17 cellular contexts compared by ENCODE assay signal in genomic region chr5:141486091-141486490, GRCh38. TPM values are rescaled to one million over a fixed set of nuclear protein-coding genes. Genes with fewer than 3 reads are reported as not detected.
"Had no signal": no experiment of that assay in that cellular context is flagged by ENCODE, and none has a peak within 500 bp of the region (broad histone marks: within the 10 kb centered on the region; RNA-seq: fewer than 3 reads in every experiment).

No MANE protein-coding gene starts in this region.

- H3K9me3 ChIP-seq: esophagus muscularis mucosa, left ventricle myocardium inferior, neutrophil, upper lobe of left lung had no signal

- DNase-seq: activated CD4-positive, alpha-beta T cell treated with anti-CD3 and anti-CD28 coated beads, Interleukin-2, amount 50 U/mL, for 4 hours; activated CD8-positive, alpha-beta memory T cell treated with anti-CD3 and anti-CD28 coated beads, Interleukin-2, amount 10 ng/mL, durations not matched to agents 7 days and 5 days; activated gamma-delta T cell; activated T-cell treated with anti-CD3 and anti-CD28 coated beads, Interleukin-2, amount 50 U/mL, for 48 hours; amygdala; left ventricle myocardium inferior; mesenchymal stem cell; stimulated activated naive CD4-positive, alpha-beta T cell; T-helper 2 cell had no signal

- H3K36me3 ChIP-seq: neutrophil had no signal

- H3K4me3 Mint-ChIP-seq: activated CD8-positive, alpha-beta memory T cell treated with anti-CD3 and anti-CD28 coated beads, Interleukin-2, amount 10 ng/mL, durations not matched to agents 7 days and 5 days; activated naive CD8-positive, alpha-beta T cell had no signal

- H3K4me1 Mint-ChIP-seq: activated CD8-positive, alpha-beta memory T cell treated with anti-CD3 and anti-CD28 coated beads, Interleukin-2, amount 10 ng/mL, durations not matched to agents 7 days and 5 days had no signal

- H3K36me3 Mint-ChIP-seq: activated CD8-positive, alpha-beta memory T cell treated with anti-CD3 and anti-CD28 coated beads, Interleukin-2, amount 10 ng/mL, durations not matched to agents 7 days and 5 days; activated naive CD8-positive, alpha-beta T cell had no signal

- H3K27ac Mint-ChIP-seq: activated CD8-positive, alpha-beta memory T cell treated with anti-CD3 and anti-CD28 coated beads, Interleukin-2, amount 10 ng/mL, durations not matched to agents 7 days and 5 days; activated naive CD8-positive, alpha-beta T cell had no signal

- FAIRE-seq: endometrium, keratinocyte had no signal

- ATAC-seq: activated CD4-positive, CD25-positive, alpha-beta regulatory T cell treated with anti-CD3 and anti-CD28 coated beads, Interleukin-2, amount 50 U/mL, for 24 hours; activated CD8-positive, alpha-beta memory T cell treated with anti-CD3 and anti-CD28 coated beads, Interleukin-2, amount 10 ng/mL, durations not matched to agents 7 days and 5 days; sciatic nerve had no signal

- H3K27ac ChIP-seq: esophagus muscularis mucosa, neutrophil, upper lobe of left lung had no signal

- H3K27me3 ChIP-seq: esophagus muscularis mucosa had no signal

RNA-seq across cellular contexts. Expression of gene PCDHGC4, which starts 1.3 kb away (rescaled TPM):
- total RNA-seq: activated CD8-positive, alpha-beta memory T cell treated with anti-CD3 and anti-CD28 coated beads, Interleukin-2, amount 10 ng/mL, durations not matched to agents 7 days and 5 days had no signal

RNA-seq across cellular contexts. Expression of gene PCDHGC5, which starts 2.8 kb away (rescaled TPM):
- total RNA-seq: activated CD8-positive, alpha-beta memory T cell treated with anti-CD3 and anti-CD28 coated beads, Interleukin-2, amount 10 ng/mL, durations not matched to agents 7 days and 5 days had no signal

RNA-seq across cellular contexts. Expression of gene PCDHGC3, which starts 10.3 kb away (rescaled TPM):
- total RNA-seq: activated CD8-positive, alpha-beta memory T cell treated with anti-CD3 and anti-CD28 coated beads, Interleukin-2, amount 10 ng/mL, durations not matched to agents 7 days and 5 days had no signal
